1 cellular context compared by ENCODE assay signal in the genomic region with DNA sequence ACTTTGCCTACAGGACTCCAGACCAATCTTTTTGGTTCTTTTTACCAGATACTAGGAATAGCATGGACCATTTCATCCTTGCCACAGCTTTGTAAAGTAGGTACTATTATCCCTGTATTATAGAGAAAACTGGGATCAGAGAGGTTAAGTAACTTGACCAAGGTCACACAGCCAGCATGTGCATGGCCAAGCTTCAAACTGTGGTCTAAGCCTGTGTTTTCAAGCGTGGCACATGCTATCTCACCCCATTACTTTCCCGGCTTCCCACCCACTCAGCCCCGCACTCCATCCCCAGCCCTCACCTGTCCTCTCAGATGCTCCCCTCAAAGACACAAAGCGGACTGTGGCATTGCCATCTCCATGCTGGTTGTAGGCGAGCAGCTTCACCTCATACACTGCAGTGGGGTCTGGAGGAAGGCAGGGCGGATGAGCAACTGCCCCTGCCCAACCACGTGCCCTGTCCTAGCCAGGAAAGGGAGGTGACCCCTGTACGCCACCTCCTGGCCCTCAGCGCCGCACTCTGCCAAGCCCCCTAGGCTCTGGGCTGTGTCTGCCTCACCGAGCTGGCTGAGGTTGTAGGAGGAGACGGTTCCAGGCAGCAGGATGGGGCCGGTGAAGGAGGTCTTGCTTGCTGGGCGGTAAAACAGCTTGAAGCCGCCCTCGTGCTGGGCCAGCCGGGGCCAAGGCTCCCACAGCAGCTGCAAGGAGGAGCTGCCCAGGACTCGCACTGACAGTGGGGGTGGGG.
TF ChIP-seq lines count a peak whose summit lies in the region.

No MANE protein-coding gene starts in this region.

TF ChIP-seq in IMR-90, 13 proteins besides CTCF, POLR2A, EP300 and RAD21:
- no peak for TF ChIP-seq RCOR1 (IDR thresholded peaks at IDR 0.05; ENCODE audit: insufficient replicate concordance, low read length)
- no peak for TF ChIP-seq CHD1 (IDR thresholded peaks at IDR 0.05; ENCODE audit: low read depth, low read length)
- no peak for TF ChIP-seq MXI1 (IDR thresholded peaks at IDR 0.05; ENCODE audit: borderline replicate concordance, low read depth, low read length)
- TF ChIP-seq, protein P1, sequence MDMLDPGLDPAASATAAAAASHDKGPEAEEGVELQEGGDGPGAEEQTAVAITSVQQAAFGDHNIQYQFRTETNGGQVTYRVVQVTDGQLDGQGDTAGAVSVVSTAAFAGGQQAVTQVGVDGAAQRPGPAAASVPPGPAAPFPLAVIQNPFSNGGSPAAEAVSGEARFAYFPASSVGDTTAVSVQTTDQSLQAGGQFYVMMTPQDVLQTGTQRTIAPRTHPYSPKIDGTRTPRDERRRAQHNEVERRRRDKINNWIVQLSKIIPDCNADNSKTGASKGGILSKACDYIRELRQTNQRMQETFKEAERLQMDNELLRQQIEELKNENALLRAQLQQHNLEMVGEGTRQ (IDR thresholded peaks at IDR 0.05; ENCODE audit: low read depth, low read length): no peak
- no peak for TF ChIP-seq MAZ (IDR thresholded peaks at IDR 0.05; ENCODE audit: borderline replicate concordance, low read depth, low read length)
- TF ChIP-seq CEBPB (IDR thresholded peaks at IDR 0.05; ENCODE audit: low read depth, low read length): no peak
- no peak for TF ChIP-seq NFE2L2 (IDR thresholded peaks at IDR 0.05; ENCODE audit: low read depth, low read length)
- no peak for TF ChIP-seq RFX5 (IDR thresholded peaks at IDR 0.05; ENCODE audit: low read depth, low read length)
- TF ChIP-seq BHLHE40 (IDR thresholded peaks at IDR 0.05; ENCODE audit: low read depth, low read length): no peak
- TF ChIP-seq SMC3 (IDR thresholded peaks at IDR 0.05; ENCODE audit: low read depth, low read length): no peak
